In the genomic region with DNA sequence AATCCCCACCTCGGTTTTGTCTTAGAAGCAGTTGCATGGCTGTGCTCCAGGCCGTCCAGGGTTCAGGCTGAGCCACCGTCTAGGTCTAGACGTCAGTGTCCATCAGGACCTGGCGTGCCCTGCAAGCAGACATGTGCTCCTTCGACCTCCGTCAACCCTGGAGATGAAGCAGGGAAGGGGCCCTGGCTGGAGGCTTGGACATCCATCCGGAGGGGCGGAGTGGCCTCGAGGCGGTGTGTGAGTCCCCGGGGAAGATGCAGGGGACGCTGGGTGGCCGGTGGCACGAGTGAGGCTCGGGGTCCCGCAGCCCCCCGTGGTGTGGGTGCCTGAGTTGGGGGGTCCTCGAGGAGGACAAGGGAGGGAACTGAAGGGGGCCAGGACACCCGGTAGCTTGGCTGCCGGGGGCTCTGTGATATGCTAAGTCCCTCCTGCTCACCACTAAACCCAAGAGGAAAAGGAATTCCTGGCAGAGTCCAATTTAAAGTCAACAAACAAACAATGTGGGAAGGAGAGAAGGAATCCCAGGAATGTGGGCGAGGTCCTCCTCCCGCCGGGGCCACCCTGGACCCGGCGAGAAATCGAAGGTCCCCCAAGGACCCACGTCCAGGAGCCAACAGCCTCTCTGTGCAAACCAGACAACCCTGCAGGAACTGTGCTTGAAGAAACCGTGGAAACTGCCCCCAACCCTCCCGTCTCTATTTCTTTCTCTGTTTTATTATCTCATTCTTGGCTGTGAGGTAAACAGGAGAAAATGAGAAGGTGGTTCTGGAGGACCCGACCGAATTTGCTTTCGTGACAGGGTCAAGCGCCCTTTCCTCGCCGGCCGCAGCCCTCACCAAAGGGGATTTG, we compare ENCODE assay signal across 9 cellular contexts. TPM values are rescaled to one million over a fixed set of nuclear protein-coding genes. Genes with fewer than 3 reads are reported as not detected.
A peak's percentile ranks its signal among the peaks of the same experiment; 100 is the strongest.
DNase-seq lines count a peak whose midpoint lies in the region; ATAC-seq, FAIRE-seq and TF ChIP-seq lines count a peak whose summit lies in the region.
"Had no signal": no experiment of that assay in that cellular context is flagged by ENCODE, and none has a peak within 500 bp of the region (broad histone marks: within the 10 kb centered on the region; RNA-seq: fewer than 3 reads in every experiment).

No MANE protein-coding gene starts in this region.

- H3K27ac Mint-ChIP-seq in chondrocyte (ENCODE audit: unreplicated experiment), result peak overlapping the region; percentile 92
- no peak overlapping the region for H3K27ac Mint-ChIP-seq in activated naive CD4-positive, alpha-beta T cell treated with anti-CD3 and anti-CD28 coated beads, Interleukin-2, amount 50 U/mL, for 72 hours

- H3K9me3 ChIP-seq in kidney (ENCODE audit: control insufficient read depth in 1 of 2, low read length in 2 of 2), result no peaks in the 10 kb centered on the region

- H3K9ac ChIP-seq in kidney (ENCODE audit: low read length in 2 of 2), result peak overlapping the region; percentile 33 to 69

- peaks cover 0 to 16% of the 10 kb centered on the region in 2 donors for H3K4me1 ChIP-seq in kidney (ENCODE audit: control insufficient read depth in 1 of 2, insufficient read depth in 1 of 2, low read depth in 1 of 2, low read length in 2 of 2)

- no peaks in the 10 kb centered on the region for H3K9me3 Mint-ChIP-seq in chondrocyte (ENCODE audit: low read depth)
- no peaks in the 10 kb centered on the region for H3K9me3 Mint-ChIP-seq in activated naive CD4-positive, alpha-beta T cell treated with anti-CD3 and anti-CD28 coated beads, Interleukin-2, amount 50 U/mL, for 72 hours

- peak overlapping the region; percentile 76 for H3K4me3 Mint-ChIP-seq in chondrocyte (ENCODE audit: unreplicated experiment)

- peaks cover 33% of the 10 kb centered on the region for H3K4me1 Mint-ChIP-seq in chondrocyte (ENCODE audit: low read depth)

- H3K36me3 ChIP-seq in kidney (ENCODE audit: control insufficient read depth in 1 of 2, insufficient read depth in 2 of 2, low read length in 2 of 2), result no peaks in the 10 kb centered on the region

- intact Hi-C loops in kidney (cut with DNase I), result no loop called here

- no peak for FAIRE-seq in kidney (lab: Jason Lieb, UNC)
- FAIRE-seq: GM12892 had no signal

- H3K27me3 Mint-ChIP-seq in chondrocyte (ENCODE audit: low read depth), result no peaks in the 10 kb centered on the region

- H3K4me3 ChIP-seq in kidney (ENCODE audit: low read length in 2 of 2), result peak overlapping the region; percentile 37 to 60

- TF ChIP-seq CTCF in chondrocyte (IDR thresholded peaks at IDR 0.05) (no peak), kidney (IDR thresholded peaks at IDR 0.05; ENCODE audit: borderline replicate concordance, extremely low read depth, insufficient read depth) (no peak), GM13977 (IDR thresholded peaks at IDR 0.05; ENCODE audit: extremely low read depth, insufficient read depth, missing control alignments) (no peak)

- no peaks in the 10 kb centered on the region for H3K36me3 Mint-ChIP-seq in chondrocyte (ENCODE audit: low read depth)
- no peaks in the 10 kb centered on the region for H3K36me3 Mint-ChIP-seq in activated naive CD4-positive, alpha-beta T cell treated with anti-CD3 and anti-CD28 coated beads, Interleukin-2, amount 50 U/mL, for 72 hours

- ATAC-seq in activated naive CD4-positive, alpha-beta T cell treated with anti-CD3 and anti-CD28 coated beads, Interleukin-2, amount 50 U/mL, for 72 hours, result no peak

- peak overlapping the region; percentile 71 to 84 for H3K27ac ChIP-seq in kidney (ENCODE audit: low read depth in 2 of 2, low read length in 2 of 2)
- H3K27ac ChIP-seq in temporal lobe (ENCODE audit: low read depth, low read length), result peak overlapping the region; percentile 27

- in situ Hi-C loops in GM13977 (cut with MboI; ENCODE audit: low pct_unique_long_range_greater_than_20kb, low sequenced_read_pairs, unreplicated experiment), result no loop called here

- DNase-seq in HT1080 (ENCODE audit: low read depth) (peak; percentile 52), chondrocyte (ENCODE audit: low spot score) (peak; percentile 93), kidney (no peak), GM13977 (ENCODE audit: low spot score) (no peak), DMS 273 (lab: John Stamatoyannopoulos, UW; ENCODE audit: unreplicated experiment) (no peak)
- DNase-seq in stimulated activated CD4-positive, alpha-beta T cell treated with anti-CD3 and anti-CD28 coated beads, Interleukin-4, amount 100 ng/mL, for 4 hours, result no peak
- no peak for DNase-seq in activated naive CD4-positive, alpha-beta T cell treated with anti-CD3 and anti-CD28 coated beads, Interleukin-2, amount 50 U/mL, for 72 hours (ENCODE audit: low spot score in 2 of 2)

RNA-seq across cellular contexts. Expression of gene PTBP1, which starts 14.8 kb away (rescaled TPM):
- total RNA-seq in HT1080 (2014; rRNA removed; shearing (Covaris generic)), result 276 and 447 TPM in 2 replicates
- polyA plus RNA-seq in HT1080 (2015; cell fraction: cytosol; rRNA removed), result 297 and 325 TPM in 2 replicates
- polyA plus RNA-seq in HT1080 (2015; cell fraction: nucleus; rRNA removed), result 595 and 598 TPM in 2 replicates
- total RNA-seq in chondrocyte (281 to 343 TPM (median 285 TPM) in 3 replicates), kidney (339 TPM), temporal lobe (19.9 TPM)
- 102 TPM for polyA plus RNA-seq in kidney (ENCODE audit: insufficient read depth, low read depth, low replicate concordance)
- total RNA-seq in activated naive CD4-positive, alpha-beta T cell treated with anti-CD3 and anti-CD28 coated beads, Interleukin-2, amount 50 U/mL, for 72 hours, result 100 to 1,000 TPM; 485 to 591 TPM

RNA-seq across cellular contexts. Expression of gene MISP, which starts 31.5 kb away (rescaled TPM):
- total RNA-seq in HT1080 (2014; rRNA removed; shearing (Covaris generic)), result 0.02 and 0.13 TPM in 2 replicates
- polyA plus RNA-seq in HT1080 (2015; cell fraction: cytosol; rRNA removed), result 0.16 TPM in 1 of 2 replicates, not detected in the other
- polyA plus RNA-seq in HT1080 (2015; cell fraction: nucleus; rRNA removed), result 0.07 TPM in 1 of 2 replicates, not detected in the other
- total RNA-seq in chondrocyte, result 1.5 to 2.2 TPM (median 1.6 TPM) in 3 replicates
- 17.8 TPM for total RNA-seq in kidney
- 19.6 TPM for polyA plus RNA-seq in kidney (ENCODE audit: insufficient read depth, low read depth, low replicate concordance)
- under 0.01 TPM for total RNA-seq in temporal lobe
- total RNA-seq in activated naive CD4-positive, alpha-beta T cell treated with anti-CD3 and anti-CD28 coated beads, Interleukin-2, amount 50 U/mL, for 72 hours, result under 1 TPM in 1 of 2 donors, not detected in 1; 0.50 TPM

RNA-seq across cellular contexts. Expression of gene PLPPR3, which starts 39.3 kb away (rescaled TPM):
- 0.30 TPM in 1 of 2 replicates, not detected in the other for total RNA-seq in HT1080 (2014; rRNA removed; shearing (Covaris generic))
- 0.73 and 1.1 TPM in 2 replicates for polyA plus RNA-seq in HT1080 (2015; cell fraction: cytosol; rRNA removed)
- 0.72 and 0.83 TPM in 2 replicates for polyA plus RNA-seq in HT1080 (2015; cell fraction: nucleus; rRNA removed)
- 5.4 to 6.8 TPM (median 6.0 TPM) in 3 replicates for total RNA-seq in chondrocyte
- total RNA-seq in kidney, result not detected
- not detected for polyA plus RNA-seq in kidney (ENCODE audit: insufficient read depth, low read depth, low replicate concordance)
- 72.0 TPM for total RNA-seq in temporal lobe
- total RNA-seq in activated naive CD4-positive, alpha-beta T cell treated with anti-CD3 and anti-CD28 coated beads, Interleukin-2, amount 50 U/mL, for 72 hours, result not detected

RNA-seq across cellular contexts. Expression of gene AZU1, which starts 45.2 kb away (rescaled TPM):
- not detected in 2 replicates for total RNA-seq in HT1080 (2014; rRNA removed; shearing (Covaris generic))
- not detected in 2 replicates for polyA plus RNA-seq in HT1080 (2015; cell fraction: cytosol; rRNA removed)
- 0.07 TPM in 1 of 2 replicates, not detected in the other for polyA plus RNA-seq in HT1080 (2015; cell fraction: nucleus; rRNA removed)
- 0.37 to 0.51 TPM in 2 of 3 replicates, not detected in the other for total RNA-seq in chondrocyte
- total RNA-seq in kidney, result 0.50 TPM
- polyA plus RNA-seq in kidney (ENCODE audit: insufficient read depth, low read depth, low replicate concordance), result not detected
- 2.0 TPM for total RNA-seq in temporal lobe
- total RNA-seq in activated naive CD4-positive, alpha-beta T cell treated with anti-CD3 and anti-CD28 coated beads, Interleukin-2, amount 50 U/mL, for 72 hours, result not detected

RNA-seq across cellular contexts. Expression of gene PRTN3, which starts 58.4 kb away (rescaled TPM):
- total RNA-seq in HT1080 (2014; rRNA removed; shearing (Covaris generic)), result not detected in 2 replicates
- not detected in 2 replicates for polyA plus RNA-seq in HT1080 (2015; cell fraction: cytosol; rRNA removed)
- not detected in 2 replicates for polyA plus RNA-seq in HT1080 (2015; cell fraction: nucleus; rRNA removed)
- not detected in 3 replicates for total RNA-seq in chondrocyte
- total RNA-seq in kidney, result not detected
- polyA plus RNA-seq in kidney (ENCODE audit: insufficient read depth, low read depth, low replicate concordance), result not detected
- 1.5 TPM for total RNA-seq in temporal lobe
- total RNA-seq in activated naive CD4-positive, alpha-beta T cell treated with anti-CD3 and anti-CD28 coated beads, Interleukin-2, amount 50 U/mL, for 72 hours, result not detected

Comparison
In these comparisons a context has a peak if more than half of its experiments do, and no peak if none do; other contexts are left out.
1. DNase-seq: peak in HT1080 (single experiment) and chondrocyte (single experiment); none in kidney (single experiment), GM13977 (single experiment), stimulated activated CD4-positive, alpha-beta T cell treated with anti-CD3 and anti-CD28 coated beads, Interleukin-4, amount 100 ng/mL, for 4 hours (0 of 2), DMS 273 (single experiment) and activated naive CD4-positive, alpha-beta T cell treated with anti-CD3 and anti-CD28 coated beads, Interleukin-2, amount 50 U/mL, for 72 hours (0 of 2).
2. RNA of gene PTBP1, which starts 14.8 kb away (total RNA-seq): 485 to 591 TPM in activated naive CD4-positive, alpha-beta T cell treated with anti-CD3 and anti-CD28 coated beads, Interleukin-2, amount 50 U/mL, for 72 hours, 276 to 447 TPM in HT1080, 339 TPM in kidney (single experiment) and 281 to 343 TPM in chondrocyte; 19.9 TPM in temporal lobe (single experiment); every median in the first group is over 10 times any median in the second.